ENCODE assay signal across 1 cellular context in the genomic region with DNA sequence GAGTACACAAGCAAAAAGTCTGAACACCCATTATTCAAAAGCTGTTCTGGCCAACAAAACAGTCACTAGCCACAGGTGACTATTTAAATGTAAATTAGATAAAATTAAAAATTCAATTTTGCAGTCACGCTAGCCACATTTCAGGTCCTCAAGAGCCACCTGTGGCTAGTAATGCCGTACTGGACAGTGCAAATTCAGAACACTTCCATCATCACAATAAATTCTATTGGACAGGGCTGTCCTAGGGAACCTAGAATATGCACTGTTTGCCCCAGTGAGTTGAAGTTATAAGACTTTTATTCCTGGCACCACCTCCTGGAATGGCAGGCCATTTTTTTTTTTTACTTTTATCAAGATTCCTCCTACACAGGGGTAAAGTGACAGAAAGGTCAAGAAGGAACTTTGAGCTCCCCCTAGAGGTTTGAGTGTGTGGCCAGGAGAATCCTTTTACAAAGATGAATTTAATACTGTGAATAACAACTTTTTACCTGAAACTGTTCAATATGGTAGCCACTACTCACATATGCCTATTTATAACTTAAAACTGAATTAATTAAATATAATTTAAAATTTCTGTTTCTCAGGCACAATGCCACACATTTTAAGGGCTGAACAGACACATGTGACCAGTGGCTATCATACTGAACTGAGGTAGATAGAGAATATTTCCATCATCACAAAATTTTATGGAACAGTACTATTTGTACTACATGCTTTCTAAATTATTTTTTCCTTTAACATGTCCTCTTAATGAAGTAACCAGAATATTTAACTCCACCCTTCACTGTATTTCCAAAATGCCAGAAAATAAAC.
TF ChIP-seq lines count a peak whose summit lies in the region.

No MANE protein-coding gene starts in this region.

TF ChIP-seq in HCT116, 20 proteins besides CTCF, POLR2A, EP300 and RAD21 (continued from another document):
- TF ChIP-seq, protein P1, sequence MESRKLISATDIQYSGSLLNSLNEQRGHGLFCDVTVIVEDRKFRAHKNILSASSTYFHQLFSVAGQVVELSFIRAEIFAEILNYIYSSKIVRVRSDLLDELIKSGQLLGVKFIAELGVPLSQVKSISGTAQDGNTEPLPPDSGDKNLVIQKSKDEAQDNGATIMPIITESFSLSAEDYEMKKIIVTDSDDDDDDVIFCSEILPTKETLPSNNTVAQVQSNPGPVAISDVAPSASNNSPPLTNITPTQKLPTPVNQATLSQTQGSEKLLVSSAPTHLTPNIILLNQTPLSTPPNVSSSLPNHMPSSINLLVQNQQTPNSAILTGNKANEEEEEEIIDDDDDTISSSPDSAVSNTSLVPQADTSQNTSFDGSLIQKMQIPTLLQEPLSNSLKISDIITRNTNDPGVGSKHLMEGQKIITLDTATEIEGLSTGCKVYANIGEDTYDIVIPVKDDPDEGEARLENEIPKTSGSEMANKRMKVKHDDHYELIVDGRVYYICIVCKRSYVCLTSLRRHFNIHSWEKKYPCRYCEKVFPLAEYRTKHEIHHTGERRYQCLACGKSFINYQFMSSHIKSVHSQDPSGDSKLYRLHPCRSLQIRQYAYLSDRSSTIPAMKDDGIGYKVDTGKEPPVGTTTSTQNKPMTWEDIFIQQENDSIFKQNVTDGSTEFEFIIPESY (IDR thresholded peaks at IDR 0.05; ENCODE audit: extremely low read depth, insufficient replicate concordance, low read length) = no peak
- TF ChIP-seq ZFX (IDR thresholded peaks at IDR 0.05) (no peak), YY1 (IDR thresholded peaks at IDR 0.05; ENCODE audit: extremely low read depth, insufficient replicate concordance, low read depth, low read length) (no peak), CBX3 (IDR thresholded peaks at IDR 0.05; ENCODE audit: low read depth) (no peak), FOSL1 (IDR thresholded peaks at IDR 0.05; ENCODE audit: low read depth) (no peak), POLR2AphosphoS5 (IDR thresholded peaks at IDR 0.05; ENCODE audit: low read depth, low read length) (no peak), ELF1 (IDR thresholded peaks at IDR 0.05; ENCODE audit: borderline replicate concordance, low read depth) (no peak), CEBPB (IDR thresholded peaks at IDR 0.05; ENCODE audit: low read depth) (no peak), SIN3A (IDR thresholded peaks at IDR 0.05; ENCODE audit: low read depth) (no peak), SP1 (IDR thresholded peaks at IDR 0.05; ENCODE audit: low read depth) (no peak), EZH2 (IDR thresholded peaks at IDR 0.05) (no peak)
- TF ChIP-seq, protein P2, sequence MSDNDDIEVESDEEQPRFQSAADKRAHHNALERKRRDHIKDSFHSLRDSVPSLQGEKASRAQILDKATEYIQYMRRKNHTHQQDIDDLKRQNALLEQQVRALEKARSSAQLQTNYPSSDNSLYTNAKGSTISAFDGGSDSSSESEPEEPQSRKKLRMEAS (IDR thresholded peaks at IDR 0.05) = no peak
